Comparison of ENCODE assay signal across 9 cellular contexts in genomic region chr11:108733479-108734116, GRCh38.
DNase-seq lines count a peak whose midpoint lies in the region; ATAC-seq and TF ChIP-seq lines count a peak whose summit lies in the region.
"Had no signal": no experiment of that assay in that cellular context is flagged by ENCODE, and none has a peak within 500 bp of the region (broad histone marks: within the 10 kb centered on the region; RNA-seq: fewer than 3 reads in every experiment).

No MANE protein-coding gene starts in this region.

- H2BK120ac ChIP-seq in mesendoderm (ENCODE audit: low read depth, low read length): no peak overlapping the region

- no peak overlapping the region for H3K4ac ChIP-seq in mesendoderm (ENCODE audit: low read depth, low read length)

- no peak overlapping the region for H3K18ac ChIP-seq in mesendoderm (ENCODE audit: low read length)

- no peak overlapping the region for H2AK5ac ChIP-seq in mesendoderm (ENCODE audit: low read length)

- no peak overlapping the region for H2BK15ac ChIP-seq in mesendoderm (replicated peaks; ENCODE audit: low read depth)

- peaks cover 11% of the 10 kb centered on the region for H3K4me1 Mint-ChIP-seq in nephron progenitor cell

- no CpG with 5 or more reads among the region's 6 CpGs for WGBS in mesendoderm (ENCODE audit: extremely low coverage, insufficient coverage, low lambda C conversion rate)

- no peaks in the 10 kb centered on the region for H3K9me3 Mint-ChIP-seq in nephron progenitor cell
- H3K9me3 Mint-ChIP-seq: naive thymus-derived CD8-positive, alpha-beta T cell had no signal

- H4K8ac ChIP-seq in mesendoderm (ENCODE audit: low read depth, low read length): no peak overlapping the region

- H3K27ac ChIP-seq in mesendoderm (ENCODE audit: low read depth, low read length): no peak overlapping the region

- H3K56ac ChIP-seq in mesendoderm (ENCODE audit: low read length): no peak overlapping the region

- TF ChIP-seq CTCF in GM12865 (IDR thresholded peaks at IDR 0.05; ENCODE audit: insufficient read depth, low read depth, low read length, missing control alignments) (no peak), nephron progenitor cell (IDR thresholded peaks at IDR 0.05) (no peak)

- H3K9ac ChIP-seq in mesendoderm (ENCODE audit: low read length): no peak overlapping the region

- H3K23ac ChIP-seq in mesendoderm (ENCODE audit: low read length): no peak overlapping the region

- no peak overlapping the region for H4K5ac ChIP-seq in mesendoderm (ENCODE audit: low read length)

- H3K4me3 ChIP-seq in GM12865 (ENCODE audit: low read depth, low read length): peak overlapping the region; percentile 28
- no peak overlapping the region for H3K4me3 ChIP-seq in mesendoderm (ENCODE audit: low read length)

- no peak overlapping the region for H2BK5ac ChIP-seq in mesendoderm (ENCODE audit: low read length)

- H3K27ac Mint-ChIP-seq in nephron progenitor cell: no peak overlapping the region

- peaks cover 77% of the 10 kb centered on the region for H3K36me3 Mint-ChIP-seq in nephron progenitor cell (ENCODE audit: low read depth)

- no peaks in the 10 kb centered on the region for H3K36me3 ChIP-seq in mesendoderm (ENCODE audit: control insufficient read depth, insufficient read depth, low read length)

- H3K79me2 ChIP-seq in mesendoderm (ENCODE audit: control insufficient read depth, insufficient read depth, low read length): no peaks in the 10 kb centered on the region

- no peak overlapping the region for H3K4me2 ChIP-seq in mesendoderm (ENCODE audit: low read length)

- H3K4me3 Mint-ChIP-seq in nephron progenitor cell: no peak overlapping the region

- no peaks in the 10 kb centered on the region for H3K27me3 ChIP-seq in mesendoderm (ENCODE audit: insufficient read depth, low read length, poor library complexity)

- peaks cover 2% of the 10 kb centered on the region for H3K4me1 ChIP-seq in mesendoderm (ENCODE audit: control insufficient read depth, low read depth, low read length)

- peaks cover 7% of the 10 kb centered on the region for H3K79me1 ChIP-seq in mesendoderm (ENCODE audit: low read length)

- peak; percentile 91 for DNase-seq in GM12865 (ENCODE audit: low read depth)
- DNase-seq in activated T-cell treated with anti-CD3 and anti-CD28 coated beads for 48 hours (ENCODE audit: low read depth): peak; percentile 15
- DNase-seq in mesendoderm: peak; percentile 31
- no peak for DNase-seq in nephron progenitor cell
- no peak for DNase-seq in NCI-H1048 (lab: John Stamatoyannopoulos, UW)
- no peak for DNase-seq in activated gamma-delta T cell (lab: John Stamatoyannopoulos, UW)
- DNase-seq: naive thymus-derived CD8-positive, alpha-beta T cell had no signal

- H3K27me3 Mint-ChIP-seq in nephron progenitor cell (ENCODE audit: low read depth, poor library complexity): no peaks in the 10 kb centered on the region
- H3K27me3 Mint-ChIP-seq: naive thymus-derived CD8-positive, alpha-beta T cell had no signal

- ATAC-seq in GM21381 (IDR thresholded peaks at IDR 0.05; ENCODE audit: unreplicated experiment): peak; percentile 94
- peak; percentile 88 for ATAC-seq in HG03521 (IDR thresholded peaks at IDR 0.05; ENCODE audit: unreplicated experiment)

Comparison
In these comparisons a context has a peak if more than half of its experiments do, and no peak if none do; other contexts are left out.
1. DNase-seq: peak in GM12865 (single experiment), activated T-cell treated with anti-CD3 and anti-CD28 coated beads for 48 hours (single experiment) and mesendoderm (single experiment); none in nephron progenitor cell (single experiment), NCI-H1048 (single experiment) and activated gamma-delta T cell (single experiment).